Comparison of ENCODE assay signal across 8 cellular contexts in the genomic region with DNA sequence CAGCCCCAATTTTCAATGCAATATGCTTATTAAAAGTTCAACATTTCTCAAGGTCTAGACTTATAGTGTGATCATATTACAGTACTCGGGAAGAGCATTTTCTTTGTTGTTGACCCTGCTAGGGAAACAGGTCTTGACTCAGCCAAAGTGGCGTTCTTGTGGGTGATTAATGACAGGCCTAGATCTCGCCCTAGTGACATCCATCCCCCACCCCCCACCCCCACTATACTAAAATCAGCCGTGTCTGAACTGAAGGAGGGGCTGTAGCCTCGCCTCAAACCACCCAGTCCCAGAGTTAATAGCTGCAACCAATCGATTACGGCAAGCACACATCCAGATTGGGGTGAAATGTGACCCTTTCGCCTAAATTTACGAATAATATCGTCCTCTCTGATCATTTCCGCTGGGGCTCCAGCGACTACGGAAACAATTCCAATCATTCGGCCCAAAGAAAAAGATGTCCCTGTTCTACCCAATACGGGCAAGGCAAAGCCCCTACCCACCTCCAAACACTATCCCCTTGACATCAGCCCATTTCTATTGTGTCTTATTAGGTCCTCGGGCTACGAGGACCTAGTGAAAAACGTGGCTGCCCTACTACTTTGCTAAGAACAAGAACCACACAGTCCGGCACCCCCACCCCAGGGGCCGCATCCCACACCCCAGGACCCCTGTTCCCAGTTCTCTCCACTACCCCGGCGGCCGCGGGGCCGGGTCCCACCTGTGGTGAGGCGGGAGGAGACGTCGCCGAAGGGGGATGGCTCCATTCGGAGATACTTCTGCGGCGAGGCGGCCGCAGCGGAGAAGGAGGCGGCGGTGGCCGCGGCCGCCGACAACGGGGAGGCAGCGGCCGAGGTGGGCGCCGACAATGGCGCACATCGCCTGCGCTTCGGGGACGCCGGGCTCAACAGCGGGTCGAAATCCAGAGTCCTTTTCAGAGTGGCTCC. TPM values are rescaled to one million over a fixed set of nuclear protein-coding genes. Genes with fewer than 3 reads are reported as not detected.
DNase-seq lines count a peak whose midpoint lies in the region; ATAC-seq and TF ChIP-seq lines count a peak whose summit lies in the region.

No MANE protein-coding gene starts in this region.

- H3K79me2 ChIP-seq in neural cell (replicated peaks; ENCODE audit: insufficient read depth, low read length): peaks cover 57% of the 10 kb centered on the region

- TF ChIP-seq RAD21 in neural cell (conservative IDR thresholded peaks at IDR 0.05): peak; percentile 36

- peak overlapping the region; percentile 77 for H3K4me2 ChIP-seq in neural cell (ENCODE audit: low read length)

- peak; percentile 0 for ATAC-seq in HG03095 (IDR thresholded peaks at IDR 0.05; ENCODE audit: unreplicated experiment)

- H3K9ac ChIP-seq in neural cell (ENCODE audit: low read length): peak overlapping the region; percentile 97

- H3K9me3 ChIP-seq in neural cell (ENCODE audit: low read length): no peaks in the 10 kb centered on the region

- peak overlapping the region; percentile 34 for H2AFZ ChIP-seq in neural cell (ENCODE audit: low read depth, low read length)

- no peaks in the 10 kb centered on the region for H3K27me3 ChIP-seq in neural cell (ENCODE audit: insufficient read depth, low read depth, low read length)

- H3K9me2 ChIP-seq in neural cell (ENCODE audit: insufficient read depth, low read length): no peaks in the 10 kb centered on the region

- peaks cover 4% of the 10 kb centered on the region for H4K20me1 ChIP-seq in neural cell (ENCODE audit: insufficient read depth)

- peaks cover 3% of the 10 kb centered on the region for H3F3A ChIP-seq in neural cell (ENCODE audit: insufficient read depth, low read length, poor library complexity, severe bottlenecking)

- no peak for TF ChIP-seq EP300 in neural cell (conservative IDR thresholded peaks at IDR 0.05; ENCODE audit: poor library complexity, severe bottlenecking)

- peak overlapping the region; percentile 92 for H3K4me3 ChIP-seq in neural cell (ENCODE audit: low read length)

- peak overlapping the region; percentile 96 for H3K27ac ChIP-seq in neural cell (ENCODE audit: low read length)

- no peaks in the 10 kb centered on the region for H3K36me3 ChIP-seq in neural cell (ENCODE audit: insufficient read depth, low read length)

- TF ChIP-seq CTCF in neural cell (IDR thresholded peaks at IDR 0.05; ENCODE audit: poor library complexity, severe bottlenecking): peak; percentile 35

- peak; percentile 71 for DNase-seq in DMS53 (lab: John Stamatoyannopoulos, UW)
- no peak for DNase-seq in DMS53 treated with DMSO at 0.1 percent for 48 hours (lab: John Stamatoyannopoulos, UW; ENCODE audit: unreplicated experiment)
- peak; percentile 61 for DNase-seq in NCI-H774 (lab: John Stamatoyannopoulos, UW)
- peak; percentile 11 for DNase-seq in activated T-cell treated with anti-CD3 and anti-CD28 coated beads for 4 hours
- DNase-seq in fibroblast of peridontal ligament (ENCODE audit: extremely low read depth): peak; percentile 67
- peak; percentile 61 for DNase-seq in ureter (ENCODE audit: low spot score)

TF ChIP-seq in neural cell, 6 proteins besides CTCF, POLR2A, EP300 and RAD21:
- TF ChIP-seq MXI1 (conservative IDR thresholded peaks at IDR 0.05; ENCODE audit: poor library complexity, severe bottlenecking) (peak; percentile 41), POLR2AphosphoS5 (IDR thresholded peaks at IDR 0.05) (peak; percentile 57), SMC3 (conservative IDR thresholded peaks at IDR 0.05; ENCODE audit: poor library complexity) (no peak), EZH2 (IDR thresholded peaks at IDR 0.05; ENCODE audit: borderline replicate concordance, insufficient read depth, low read length, poor library complexity, severe bottlenecking) (no peak), TAF1 (IDR thresholded peaks at IDR 0.05; ENCODE audit: low read depth) (no peak)

RNA-seq across cellular contexts. Expression of gene AKIRIN2, which starts 1.0 kb away (rescaled TPM):
- polyA plus RNA-seq in neural cell: 79.3 and 82.8 TPM in 2 replicates
- 77.7 and 108 TPM in 2 replicates for polyA minus RNA-seq in neural cell
- total RNA-seq in ureter: 38.5 TPM
